In the genomic region with DNA sequence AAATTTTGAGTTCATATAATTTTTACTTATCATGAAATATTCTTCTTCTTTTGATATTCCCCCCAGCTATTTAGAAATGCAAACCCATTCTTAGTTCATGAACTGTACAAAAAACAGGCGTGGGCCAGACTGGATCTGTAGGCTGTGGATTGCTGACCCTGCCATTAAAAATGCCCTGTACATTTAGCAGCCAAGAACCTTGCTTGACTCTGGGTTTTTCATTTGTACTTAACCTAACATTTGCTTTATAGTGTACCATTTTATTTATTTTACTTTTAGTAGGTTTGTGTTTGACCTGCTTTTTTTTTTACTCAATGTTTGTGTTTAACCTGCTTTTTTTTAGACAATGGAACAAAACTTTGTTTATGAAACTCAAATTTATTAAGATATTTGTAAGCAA, we compare ENCODE assay signal across 17 cellular contexts. TPM values are rescaled to one million over a fixed set of nuclear protein-coding genes. Genes with fewer than 3 reads are reported as not detected.
DNase-seq lines count a peak whose midpoint lies in the region; TF ChIP-seq lines count a peak whose summit lies in the region.
"Had no signal": no experiment of that assay in that cellular context is flagged by ENCODE, and none has a peak within 500 bp of the region (broad histone marks: within the 10 kb centered on the region; RNA-seq: fewer than 3 reads in every experiment).

No MANE protein-coding gene starts in this region.

- no peak overlapping the region for H2BK5ac ChIP-seq in mesenchymal stem cell (ENCODE audit: low read depth, low read length, poor library complexity, severe bottlenecking)

- H3K23ac ChIP-seq in mesenchymal stem cell (ENCODE audit: low read length in 2 of 2): no peak overlapping the region

- H3K4me2 ChIP-seq in Loucy (ENCODE audit: low read depth, low read length, poor library complexity, severe bottlenecking): peak overlapping the region; percentile 10
- H3K4me2 ChIP-seq in SK-N-SH: peak overlapping the region; percentile 11; the same call in 1 of the 2 replicates
- no peak overlapping the region for H3K4me2 ChIP-seq in mesenchymal stem cell (ENCODE audit: low read length, poor library complexity, severe bottlenecking)
- no peak overlapping the region for H3K4me2 ChIP-seq in osteoblast (ENCODE audit: insufficient read depth, low read length)

- POLR2A ChIA-PET in SK-N-SH (lab: Yijun Ruan, JAX): no interaction called here

- no peak overlapping the region for H4K8ac ChIP-seq in mesenchymal stem cell (ENCODE audit: low read length)

- H4K20me1 ChIP-seq in Loucy (ENCODE audit: insufficient read depth, low read length, poor library complexity, severe bottlenecking): no peaks in the 10 kb centered on the region
- H4K20me1 ChIP-seq in SK-N-SH (ENCODE audit: insufficient read depth): no peaks in the 10 kb centered on the region
- H4K20me1 ChIP-seq in osteoblast (ENCODE audit: insufficient read depth, low read length): no peaks in the 10 kb centered on the region

- H3K9me2 ChIP-seq in Loucy (replicated peaks; ENCODE audit: low read depth, low read length) (no peaks in the 10 kb centered on the region), SK-N-SH (no peaks in the 10 kb centered on the region)

- H3K36me3 ChIP-seq in Loucy (ENCODE audit: insufficient read depth, low read length) (no peaks in the 10 kb centered on the region), SK-N-SH (replicated peaks in 1 of 2; ENCODE audit: control insufficient read depth in 1 of 2, insufficient read depth in 2 of 2, low read length in 1 of 2) (peaks cover 0 to 9% of the 10 kb centered on the region in 2 experiments), mesenchymal stem cell (ENCODE audit: control insufficient read depth in 1 of 2, insufficient read depth in 2 of 2, low read depth in 1 of 2, low read length in 2 of 2) (peaks cover 0 to 42% of the 10 kb centered on the region in 2 experiments), osteoblast (ENCODE audit: insufficient read depth, low read length) (peaks cover 3% of the 10 kb centered on the region), BE2C (no peaks in the 10 kb centered on the region), SJCRH30 (no peaks in the 10 kb centered on the region)

- no peak for TF ChIP-seq CTCF in C4-2B (conservative IDR thresholded peaks at IDR 0.05)
- no peak for TF ChIP-seq CTCF in Loucy (conservative IDR thresholded peaks at IDR 0.05; ENCODE audit: low read length)
- no peak for TF ChIP-seq CTCF in SK-N-SH (IDR thresholded peaks at IDR 0.05)
- no peak for TF ChIP-seq CTCF in osteoblast (IDR thresholded peaks at IDR 0.05; ENCODE audit: extremely low read depth, low read depth, low read length)
- no peak for TF ChIP-seq CTCF in BE2C (IDR thresholded peaks at IDR 0.05; ENCODE audit: low read depth, low read length)

- H3K4me1 ChIP-seq in Loucy (ENCODE audit: insufficient read depth, low read length, poor library complexity, severe bottlenecking) (peaks cover 64% of the 10 kb centered on the region), SK-N-SH (ENCODE audit: control insufficient read depth in 1 of 2, insufficient read depth in 2 of 2, low read depth in 1 of 2, low read length in 1 of 2) (peaks cover 0 to 31% of the 10 kb centered on the region in 2 experiments), mesenchymal stem cell (ENCODE audit: control insufficient read depth, insufficient read depth, low read depth, low read length) (peaks cover 11% of the 10 kb centered on the region), osteoblast (ENCODE audit: insufficient read depth, low read length) (peaks cover 6% of the 10 kb centered on the region), BE2C (no peaks in the 10 kb centered on the region), SJCRH30 (peaks cover 10% of the 10 kb centered on the region)

- H2BK15ac ChIP-seq in mesenchymal stem cell (ENCODE audit: low read depth, poor library complexity, severe bottlenecking): no peak overlapping the region

- H3K18ac ChIP-seq in mesenchymal stem cell (ENCODE audit: low read depth in 1 of 2, low read length in 2 of 2): peak overlapping the region in 1 of 2 experiments; percentile 70

- no peak overlapping the region for H2BK120ac ChIP-seq in mesenchymal stem cell (ENCODE audit: low read depth, low read length)

- H3K79me2 ChIP-seq in Loucy (ENCODE audit: insufficient read depth, low read length) (peaks cover 4% of the 10 kb centered on the region; the same call in 1 of the 2 replicates), SK-N-SH (ENCODE audit: insufficient read depth) (peaks cover 21% of the 10 kb centered on the region; the same call in 1 of the 2 replicates), osteoblast (ENCODE audit: insufficient read depth, low read length) (peaks cover 19% of the 10 kb centered on the region)

- TF ChIP-seq RAD21 in SK-N-SH (IDR thresholded peaks at IDR 0.05; ENCODE audit: low read length): no peak

- no peaks in the 10 kb centered on the region for H3K9me3 ChIP-seq in Loucy (ENCODE audit: insufficient read depth, low read depth, low read length)
- H3K9me3 ChIP-seq in SK-N-SH: no peaks in the 10 kb centered on the region
- no peaks in the 10 kb centered on the region for H3K9me3 ChIP-seq in mesenchymal stem cell (ENCODE audit: control insufficient read depth, low read length)
- no peaks in the 10 kb centered on the region for H3K9me3 ChIP-seq in osteoblast (ENCODE audit: low read depth, low read length)
- no peaks in the 10 kb centered on the region for H3K9me3 ChIP-seq in BE2C
- H3K9me3 ChIP-seq in SJCRH30 (replicated peaks): no peaks in the 10 kb centered on the region

- CTCF ChIA-PET in SK-N-SH (lab: Yijun Ruan, JAX): no interaction called here

- H3K4me3 ChIP-seq in Loucy (ENCODE audit: low read length, poor library complexity, severe bottlenecking) (no peak overlapping the region), SK-N-SH (ENCODE audit: low read depth in 2 of 2, low read length in 1 of 2) (no peak overlapping the region), mesenchymal stem cell (ENCODE audit: insufficient read depth in 1 of 2, low read depth in 1 of 2, low read length in 2 of 2) (no peak overlapping the region), osteoblast (ENCODE audit: insufficient read depth, low read length) (no peak overlapping the region), BE2C (ENCODE audit: low read depth, low read length) (no peak overlapping the region), SJCRH30 (no peak overlapping the region)
- H3K4me3 ChIP-seq: K562 had no signal

- WGBS in SK-N-SH (ENCODE audit: low lambda C conversion rate): 30% methylated on average over 1 of the region's 1 CpG
- WGBS in mesenchymal stem cell: 92% methylated on average over 1 of the region's 1 CpG

- no peaks in the 10 kb centered on the region for H3K27me3 ChIP-seq in Loucy (ENCODE audit: insufficient read depth, low read length, poor library complexity, severe bottlenecking)
- H3K27me3 ChIP-seq in SK-N-SH (ENCODE audit: insufficient read depth): no peaks in the 10 kb centered on the region
- no peaks in the 10 kb centered on the region for H3K27me3 ChIP-seq in mesenchymal stem cell (ENCODE audit: control insufficient read depth in 1 of 2, insufficient read depth in 1 of 2, low read length in 2 of 2)
- no peaks in the 10 kb centered on the region for H3K27me3 ChIP-seq in osteoblast (ENCODE audit: insufficient read depth, low read length)
- no peaks in the 10 kb centered on the region for H3K27me3 ChIP-seq in BE2C
- H3K27me3 ChIP-seq in SJCRH30: no peaks in the 10 kb centered on the region

- H3F3A ChIP-seq in Loucy (ENCODE audit: low read depth) (peaks cover 7% of the 10 kb centered on the region; the same call in 1 of the 2 replicates), SK-N-SH (replicated peaks; ENCODE audit: insufficient read depth) (peaks cover 15% of the 10 kb centered on the region)

- H3K27ac ChIP-seq in C4-2B: peak overlapping the region; percentile 13; the same call in 1 of the 2 replicates
- H3K27ac ChIP-seq in SK-N-SH (ENCODE audit: low read depth in 2 of 2, low read length in 1 of 2): peak overlapping the region; percentile 46 to 83; a peak in 2 of 4 replicates
- H3K27ac ChIP-seq in mesenchymal stem cell (ENCODE audit: low read length, poor library complexity, severe bottlenecking): peak overlapping the region; percentile 35
- H3K27ac ChIP-seq in osteoblast (ENCODE audit: low read depth, low read length): no peak overlapping the region
- no peak overlapping the region for H3K27ac ChIP-seq in SJCRH30

- no peak overlapping the region for H3K4ac ChIP-seq in mesenchymal stem cell (ENCODE audit: low read depth in 1 of 2, low read length in 2 of 2)

- TF ChIP-seq EP300 in SK-N-SH (IDR thresholded peaks at IDR 0.05; ENCODE audit: borderline replicate concordance in 1 of 2, low read depth in 1 of 2, low read length in 1 of 2): no peak

- H2AK5ac ChIP-seq in mesenchymal stem cell (ENCODE audit: low read length, severe bottlenecking): no peak overlapping the region

- H2AFZ ChIP-seq in Loucy (ENCODE audit: low read length): no peak overlapping the region
- no peak overlapping the region for H2AFZ ChIP-seq in SK-N-SH (ENCODE audit: low read depth)
- no peak overlapping the region for H2AFZ ChIP-seq in mesenchymal stem cell (ENCODE audit: low read depth, low read length)
- H2AFZ ChIP-seq in osteoblast (ENCODE audit: low read length): no peak overlapping the region

- H3K14ac ChIP-seq in mesenchymal stem cell (ENCODE audit: low read length in 2 of 2): no peak overlapping the region

- peak overlapping the region; percentile 47 for H3K9ac ChIP-seq in Loucy (ENCODE audit: low read depth, low read length, poor library complexity, severe bottlenecking)
- H3K9ac ChIP-seq in SK-N-SH: no peak overlapping the region
- H3K9ac ChIP-seq in mesenchymal stem cell (ENCODE audit: low read length): no peak overlapping the region

- no peak overlapping the region for H4K91ac ChIP-seq in mesenchymal stem cell (ENCODE audit: low read length)

- H2BK12ac ChIP-seq in mesenchymal stem cell (ENCODE audit: low read length in 2 of 2): no peak overlapping the region

- peaks cover 12% of the 10 kb centered on the region for H3K79me1 ChIP-seq in mesenchymal stem cell (replicated peaks; ENCODE audit: low read length, poor library complexity, severe bottlenecking)

- DNase-seq in SK-N-SH (no peak), mesenchymal stem cell (no peak), osteoblast (ENCODE audit: insufficient read length, low spot score, missing footprints) (no peak), BE2C (no peak), SJCRH30 (no peak), cerebellar nuclear complex (lab: John Stamatoyannopoulos, UW) (no peak)
- DNase-seq: CD8-positive, alpha-beta memory T cell; DND-41; Kasumi-1; MM.1S; NCI-H2029; NCI-H446 treated with DMSO at 0.1 percent for 48 hours; NCI-H526; Right ventricle myocardium superior had no signal

RNA-seq across cellular contexts. Expression of a gene that starts 14.9 kb away (rescaled TPM):
- polyA plus RNA-seq in SK-N-SH (2012; rRNA removed): 19.7 and 27.8 TPM in 2 replicates
- 30.4 and 31.3 TPM in 2 replicates for polyA plus RNA-seq in SK-N-SH (2012; cell fraction: cytosol; rRNA removed)
- 9.4 and 20.1 TPM in 2 replicates for polyA plus RNA-seq in SK-N-SH (2012; cell fraction: nucleus; rRNA removed)
- polyA plus RNA-seq in mesenchymal stem cell (2013, experiment 1 of 2): 33.3 TPM
- polyA plus RNA-seq in mesenchymal stem cell (2013, experiment 2 of 2): 33.8 TPM
- total RNA-seq in osteoblast: 85.5 and 93.4 TPM in 2 replicates
- polyA plus RNA-seq in BE2C (2012; ENCODE audit: insufficient read depth, insufficient read length, low read depth): 0.15 TPM
- total RNA-seq in SJCRH30 (2014; rRNA removed; shearing (Covaris generic)): 4.7 and 4.9 TPM in 2 replicates
- polyA plus RNA-seq: CD8-positive, alpha-beta memory T cell had no signal

RNA-seq across cellular contexts. Expression of a gene that starts 57.2 kb away (rescaled TPM):
- 9.2 and 14.0 TPM in 2 replicates for polyA plus RNA-seq in SK-N-SH (2012; rRNA removed)
- polyA plus RNA-seq in SK-N-SH (2012; cell fraction: cytosol; rRNA removed): 12.4 and 14.0 TPM in 2 replicates
- 3.0 and 6.3 TPM in 2 replicates for polyA plus RNA-seq in SK-N-SH (2012; cell fraction: nucleus; rRNA removed)
- polyA plus RNA-seq in mesenchymal stem cell (2013, experiment 1 of 2): 66.7 TPM
- polyA plus RNA-seq in mesenchymal stem cell (2013, experiment 2 of 2): 69.0 TPM
- total RNA-seq in osteoblast: 38.3 and 38.7 TPM in 2 replicates
- 3.5 TPM for polyA plus RNA-seq in BE2C (2012; ENCODE audit: insufficient read depth, insufficient read length, low read depth)
- total RNA-seq in SJCRH30 (2014; rRNA removed; shearing (Covaris generic)): 3.4 and 4.1 TPM in 2 replicates

Comparison
In these comparisons a context has a peak if more than half of its experiments do, and no peak if none do; other contexts are left out.
1. H3K27ac ChIP-seq: peak in C4-2B (single experiment), SK-N-SH (2 of 2) and mesenchymal stem cell (single experiment); none in osteoblast (single experiment) and SJCRH30 (single experiment).
2. H3K4me2 ChIP-seq: peak in Loucy (single experiment) and SK-N-SH (single experiment); none in mesenchymal stem cell (single experiment) and osteoblast (single experiment).
3. RNA of a gene that starts 14.9 kb away (total RNA-seq): 85.5 to 93.4 TPM in osteoblast; 4.7 to 4.9 TPM in SJCRH30; every median in the first group is over 10 times any median in the second.